ENCODE assay signal across 8 cellular contexts in the genomic region with DNA sequence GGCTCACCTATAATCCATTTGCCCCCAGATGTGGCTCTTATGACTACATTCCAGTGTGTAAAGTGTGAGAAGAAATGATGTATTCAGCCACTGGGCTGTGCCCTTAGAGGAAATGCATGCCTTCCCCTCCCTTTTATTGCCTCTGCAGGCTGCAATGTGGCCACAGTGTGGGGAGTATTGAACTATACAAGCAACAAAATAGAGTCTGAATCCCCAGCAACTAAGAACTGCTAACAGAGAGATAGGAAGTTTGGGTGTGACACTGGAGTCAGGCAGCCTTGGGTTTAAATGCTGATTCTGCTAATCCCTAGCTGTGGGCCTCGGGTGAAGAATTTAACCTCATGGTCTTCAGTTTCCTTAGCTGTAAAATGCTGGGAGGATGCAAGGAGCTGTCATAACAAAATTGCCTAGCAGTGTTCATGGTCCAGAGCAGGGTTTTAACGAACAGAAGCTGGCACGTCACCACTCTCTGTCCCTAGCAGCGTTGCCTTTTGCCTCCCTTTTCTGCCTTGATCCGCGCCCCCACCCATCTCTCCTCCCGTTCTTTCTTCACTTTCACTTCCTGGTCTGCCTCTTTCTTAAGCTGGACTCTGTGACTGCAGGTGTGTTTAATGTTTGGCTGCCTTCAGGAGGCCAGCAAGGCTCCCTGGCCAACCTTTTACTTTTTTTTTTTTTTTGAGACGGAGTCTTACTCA. TPM values are rescaled to one million over a fixed set of nuclear protein-coding genes. Genes with fewer than 3 reads are reported as not detected.
A peak's percentile ranks its signal among the peaks of the same experiment; 100 is the strongest.
DNase-seq lines count a peak whose midpoint lies in the region; ATAC-seq and TF ChIP-seq lines count a peak whose summit lies in the region.

No MANE protein-coding gene starts in this region.

- peaks cover 33% of the 10 kb centered on the region for H3K4me1 Mint-ChIP-seq in osteocyte (ENCODE audit: unreplicated experiment)
- peaks cover 3% of the 10 kb centered on the region for H3K4me1 Mint-ChIP-seq in endothelial cell (ENCODE audit: unreplicated experiment)

- peak overlapping the region; percentile 38 for H3K4me3 ChIP-seq in NB4 (ENCODE audit: low read depth, low read length)
- no peak overlapping the region for H3K4me3 ChIP-seq in choroid plexus epithelial cell (ENCODE audit: low read depth, low read length)

- H3K36me3 Mint-ChIP-seq in osteocyte (ENCODE audit: unreplicated experiment) (no peaks in the 10 kb centered on the region), endothelial cell (ENCODE audit: low read depth, unreplicated experiment) (no peaks in the 10 kb centered on the region)

- H3K27me3 Mint-ChIP-seq in osteocyte (ENCODE audit: unreplicated experiment) (no peaks in the 10 kb centered on the region), endothelial cell (ENCODE audit: unreplicated experiment) (no peaks in the 10 kb centered on the region)

- no peak for TF ChIP-seq POLR2A in NB4 (IDR thresholded peaks at IDR 0.05; ENCODE audit: extremely low read depth, insufficient read length)

- peak; percentile 42 for ATAC-seq in GM19035 (IDR thresholded peaks at IDR 0.05; ENCODE audit: unreplicated experiment)
- ATAC-seq in HG03457 (IDR thresholded peaks at IDR 0.05; ENCODE audit: unreplicated experiment): no peak

- H3K4me3 Mint-ChIP-seq in osteocyte (ENCODE audit: unreplicated experiment) (no peak overlapping the region), endothelial cell (ENCODE audit: unreplicated experiment) (no peak overlapping the region)

- TF ChIP-seq CTCF in NB4 (IDR thresholded peaks at IDR 0.05; ENCODE audit: low read depth, low read length): no peak
- peak; percentile 4 for TF ChIP-seq CTCF in choroid plexus epithelial cell (conservative IDR thresholded peaks at IDR 0.05; ENCODE audit: low read depth, low read length)
- no peak for TF ChIP-seq CTCF in osteocyte (IDR thresholded peaks at IDR 0.05)
- TF ChIP-seq CTCF in endothelial cell (IDR thresholded peaks at IDR 0.05; ENCODE audit: unreplicated experiment): no peak

- H3K27ac Mint-ChIP-seq in osteocyte (ENCODE audit: unreplicated experiment) (peak overlapping the region; percentile 33), endothelial cell (ENCODE audit: unreplicated experiment) (no peak overlapping the region)

- H3K9me3 Mint-ChIP-seq in osteocyte (ENCODE audit: unreplicated experiment): peaks cover 5% of the 10 kb centered on the region
- no peaks in the 10 kb centered on the region for H3K9me3 Mint-ChIP-seq in endothelial cell (ENCODE audit: unreplicated experiment)

- peak; percentile 86 for DNase-seq in NB4 (ENCODE audit: low read depth)
- DNase-seq in choroid plexus epithelial cell (ENCODE audit: low read depth): peak; percentile 22
- DNase-seq in osteocyte (ENCODE audit: extremely low spot score, unreplicated experiment): peak; percentile 30
- no peak for DNase-seq in amniotic stem cell (lab: John Stamatoyannopoulos, UW)
- no peak for DNase-seq in endothelial cell (ENCODE audit: low spot score)
- DNase-seq in COR-L47 (lab: John Stamatoyannopoulos, UW): no peak

RNA-seq across cellular contexts. Expression of gene KPNA2, which starts 50.4 kb away (rescaled TPM):
- 95.0 and 102 TPM in 2 replicates for total RNA-seq in osteocyte
- total RNA-seq in endothelial cell (ENCODE audit: unreplicated experiment): 104 TPM

Comparison
In these comparisons a context has a peak if more than half of its experiments do, and no peak if none do; other contexts are left out.
1. DNase-seq: peak in NB4 (single experiment), choroid plexus epithelial cell (single experiment) and osteocyte (single experiment); none in amniotic stem cell (single experiment), endothelial cell (single experiment) and COR-L47 (single experiment).